Comparison of ENCODE assay signal across 8 cellular contexts in the genomic region with DNA sequence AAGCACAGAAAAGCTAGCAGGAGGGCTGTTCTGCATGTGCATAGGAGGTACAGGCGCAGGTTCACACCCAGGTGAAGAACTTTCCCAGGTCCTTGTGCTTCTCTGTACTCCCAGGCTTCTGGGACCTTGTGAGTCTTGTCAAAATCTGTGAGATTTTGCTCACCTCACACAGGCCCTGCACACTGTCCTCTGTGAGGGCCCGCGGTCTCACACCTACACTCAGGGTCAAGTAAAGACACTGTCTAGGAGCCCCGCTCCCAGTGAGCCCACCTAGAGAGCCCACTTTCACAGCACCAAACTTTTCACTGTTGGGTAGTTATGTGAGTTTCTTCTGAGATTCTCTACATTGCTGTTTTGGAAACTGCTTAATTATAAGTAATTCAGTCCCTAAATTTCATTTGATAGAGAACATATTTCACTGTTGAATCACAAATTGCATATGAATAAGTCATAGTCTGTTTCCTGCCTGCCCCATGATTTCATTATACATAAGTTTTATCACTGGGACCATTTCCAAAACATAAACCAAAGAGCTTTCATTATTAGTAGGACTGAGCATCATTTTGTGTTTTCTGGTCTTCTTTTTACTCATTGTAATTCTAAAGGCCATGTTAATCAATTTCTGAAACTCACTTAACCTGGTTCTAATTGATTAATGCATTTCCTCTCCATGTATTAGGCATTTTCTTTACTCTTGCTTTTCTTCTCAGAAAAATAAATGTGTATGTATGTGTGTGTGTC.
DNase-seq lines count a peak whose midpoint lies in the region; ATAC-seq and TF ChIP-seq lines count a peak whose summit lies in the region.

No MANE protein-coding gene starts in this region.

- peak; percentile 76 for ATAC-seq in GM21737 (IDR thresholded peaks at IDR 0.05; ENCODE audit: unreplicated experiment)

- DNase-seq in GM06990 (ENCODE audit: extremely low read depth, insufficient read length) (peak; percentile 53), HT1080 (ENCODE audit: low read depth) (peak; percentile 79), glomerular visceral epithelial cell (ENCODE audit: extremely low spot score) (peak; percentile 65), NCI-H2227 (lab: John Stamatoyannopoulos, UW; ENCODE audit: unreplicated experiment) (no peak), MM.1S (no peak), SJCRH30 (no peak), UCSD-AML1 (lab: John Stamatoyannopoulos, UW; ENCODE audit: unreplicated experiment) (no peak)

- H3K4me1 ChIP-seq in MM.1S (ENCODE audit: low read length), result no peaks in the 10 kb centered on the region
- no peaks in the 10 kb centered on the region for H3K4me1 ChIP-seq in SJCRH30

- H3K27ac ChIP-seq in MM.1S (ENCODE audit: low read length) (no peak overlapping the region), SJCRH30 (no peak overlapping the region)

- H3K4me3 ChIP-seq in GM06990 (replicated peaks; ENCODE audit: low read depth, low read length) (no peak overlapping the region), MM.1S (ENCODE audit: low read length) (no peak overlapping the region), SJCRH30 (no peak overlapping the region)

- H3K4me2 ChIP-seq in MM.1S (ENCODE audit: low read depth, low read length), result no peak overlapping the region

- no peaks in the 10 kb centered on the region for H3K9me2 ChIP-seq in MM.1S (replicated peaks; ENCODE audit: insufficient read depth, low read length)

- H3K9ac ChIP-seq in MM.1S (ENCODE audit: low read length), result no peak overlapping the region

- no peak overlapping the region for H2AFZ ChIP-seq in MM.1S (ENCODE audit: low read length)

- H3K9me3 ChIP-seq in MM.1S (replicated peaks; ENCODE audit: insufficient read depth, low read length), result no peaks in the 10 kb centered on the region
- H3K9me3 ChIP-seq in SJCRH30 (replicated peaks), result no peaks in the 10 kb centered on the region

- H4K20me1 ChIP-seq in MM.1S (ENCODE audit: insufficient read depth, low read length), result no peaks in the 10 kb centered on the region

- H3K79me2 ChIP-seq in MM.1S (ENCODE audit: low read length), result no peaks in the 10 kb centered on the region

- H3F3A ChIP-seq in MM.1S (ENCODE audit: insufficient read depth, low read length), result no peaks in the 10 kb centered on the region

- TF ChIP-seq CTCF in GM06990 (IDR thresholded peaks at IDR 0.05; ENCODE audit: insufficient read depth, low read length, poor library complexity, severe bottlenecking), result no peak
- no peak for TF ChIP-seq CTCF in MM.1S (IDR thresholded peaks at IDR 0.05; ENCODE audit: low read length)

- H3K36me3 ChIP-seq in GM06990 (ENCODE audit: control insufficient read depth, insufficient read depth, low read length), result no peaks in the 10 kb centered on the region
- H3K36me3 ChIP-seq in MM.1S (replicated peaks; ENCODE audit: insufficient read depth, low read length), result no peaks in the 10 kb centered on the region
- no peaks in the 10 kb centered on the region for H3K36me3 ChIP-seq in SJCRH30

- H3K27me3 ChIP-seq in GM06990 (replicated peaks; ENCODE audit: control insufficient read depth, insufficient read depth, low read length), result no peaks in the 10 kb centered on the region
- no peaks in the 10 kb centered on the region for H3K27me3 ChIP-seq in MM.1S (replicated peaks; ENCODE audit: insufficient read depth, low read length)
- no peaks in the 10 kb centered on the region for H3K27me3 ChIP-seq in SJCRH30

Comparison
In these comparisons a context has a peak if more than half of its experiments do, and no peak if none do; other contexts are left out.
1. DNase-seq: peak in GM06990 (single experiment), HT1080 (single experiment) and glomerular visceral epithelial cell (single experiment); none in NCI-H2227 (single experiment), MM.1S (single experiment), SJCRH30 (0 of 2) and UCSD-AML1 (single experiment).